In the genomic region with DNA sequence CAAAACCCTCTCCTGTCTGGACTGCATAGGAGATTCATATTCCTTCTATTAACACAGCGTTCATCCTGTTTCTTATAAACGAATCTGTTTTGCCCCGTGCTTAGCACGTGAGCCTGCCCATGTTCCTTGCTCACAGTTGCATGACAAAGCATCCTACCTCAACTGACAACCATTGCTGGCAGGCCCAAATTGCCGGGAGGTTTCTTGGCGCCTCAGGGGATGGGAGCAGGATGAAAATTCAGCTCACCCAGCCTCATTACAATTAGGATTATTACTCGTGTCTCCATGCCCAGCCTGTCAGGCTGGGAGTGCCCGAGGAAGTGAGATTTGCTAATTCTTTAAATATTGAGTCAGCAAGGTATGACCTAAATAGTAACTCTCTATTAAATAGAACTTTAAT, we compare ENCODE assay signal across 1 cellular context.
TF ChIP-seq lines count a peak whose summit lies in the region.

No MANE protein-coding gene starts in this region.

TF ChIP-seq in IMR-90, 13 proteins besides CTCF, POLR2A, EP300 and RAD21:
- TF ChIP-seq CHD1 (IDR thresholded peaks at IDR 0.05; ENCODE audit: low read depth, low read length) (no peak), NFE2L2 (IDR thresholded peaks at IDR 0.05; ENCODE audit: low read depth, low read length) (no peak), FOS (IDR thresholded peaks at IDR 0.05; ENCODE audit: low read depth, low read length) (no peak), SMC3 (IDR thresholded peaks at IDR 0.05; ENCODE audit: low read depth, low read length) (no peak)
- TF ChIP-seq, protein P1, sequence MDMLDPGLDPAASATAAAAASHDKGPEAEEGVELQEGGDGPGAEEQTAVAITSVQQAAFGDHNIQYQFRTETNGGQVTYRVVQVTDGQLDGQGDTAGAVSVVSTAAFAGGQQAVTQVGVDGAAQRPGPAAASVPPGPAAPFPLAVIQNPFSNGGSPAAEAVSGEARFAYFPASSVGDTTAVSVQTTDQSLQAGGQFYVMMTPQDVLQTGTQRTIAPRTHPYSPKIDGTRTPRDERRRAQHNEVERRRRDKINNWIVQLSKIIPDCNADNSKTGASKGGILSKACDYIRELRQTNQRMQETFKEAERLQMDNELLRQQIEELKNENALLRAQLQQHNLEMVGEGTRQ (IDR thresholded peaks at IDR 0.05; ENCODE audit: low read depth, low read length), result no peak
